ENCODE assay signal across 25 cellular contexts in the genomic region with DNA sequence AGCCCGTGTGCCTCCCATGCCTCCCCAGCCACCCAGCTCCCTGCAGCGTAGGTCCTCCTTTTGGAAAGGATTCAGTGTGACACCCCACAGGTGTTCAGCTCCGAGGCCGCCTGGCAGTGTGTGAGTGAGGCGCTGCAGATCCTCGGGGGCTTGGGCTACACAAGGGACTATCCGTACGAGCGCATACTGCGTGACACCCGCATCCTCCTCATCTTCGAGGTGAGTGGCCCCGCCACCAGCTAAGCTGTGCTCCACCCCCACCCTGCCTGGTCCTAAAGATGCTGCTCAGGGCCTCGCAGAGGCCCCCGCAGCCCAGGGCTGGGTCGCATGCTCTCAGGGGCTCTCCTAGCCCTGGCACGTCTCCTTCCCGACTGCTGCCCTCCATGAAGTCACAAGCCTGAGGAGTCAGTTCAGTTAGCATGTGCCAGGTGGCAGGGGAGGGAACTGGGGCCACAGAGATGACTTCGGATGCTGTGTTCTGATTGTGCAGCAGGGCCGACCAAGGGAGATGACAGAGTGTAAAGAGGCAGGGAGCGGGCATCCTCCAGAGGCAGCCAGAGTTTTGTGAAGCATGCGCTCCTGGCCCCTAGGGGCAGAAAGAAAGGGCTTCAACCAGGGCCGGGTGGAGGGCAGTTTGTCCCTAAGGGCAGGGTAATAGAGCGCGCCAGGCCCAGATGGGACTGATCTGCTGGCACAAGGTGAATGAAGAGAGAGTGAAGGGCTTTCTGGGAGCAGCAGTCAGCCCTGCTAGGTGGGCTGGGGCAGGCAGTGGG.
"Had no signal": no experiment of that assay in that cellular context is flagged by ENCODE, and none has a peak within 500 bp of the region (broad histone marks: within the 10 kb centered on the region; RNA-seq: fewer than 3 reads in every experiment).

No MANE protein-coding gene starts in this region.

- DNase-seq: activated CD4-positive, alpha-beta T cell treated with anti-CD3 and anti-CD28 coated beads for 1 hour; activated CD8-positive, alpha-beta memory T cell treated with anti-CD3 and anti-CD28 coated beads for 24 hours; activated CD8-positive, alpha-beta memory T cell treated with anti-CD3 and anti-CD28 coated beads, Interleukin-2, amount 50 U/mL, for 48 hours; activated gamma-delta T cell; activated naive CD8-positive, alpha-beta T cell treated with anti-CD3 and anti-CD28 coated beads for 36 hours; activated T-cell treated with anti-CD3 and anti-CD28 coated beads, Interleukin-2, amount 50 U/mL, for 72 hours; amygdala; dermis blood vessel endothelial cell; effector CD8-positive, alpha-beta T cell; gastrocnemius medialis; head of caudate nucleus; hypothalamus; left ventricle myocardium inferior; mammary epithelial cell; natural killer cell; ovary; right cardiac atrium; stimulated activated CD4-positive, alpha-beta T cell treated with anti-CD3 and anti-CD28 coated beads, Interleukin-1b, Interleukin-23, amount 100 ng/mL, for 48 hours; T-helper 9 cell; testis; trophoblast cell; uterus had no signal

- H3K9me3 Mint-ChIP-seq: activated naive CD8-positive, alpha-beta T cell treated with anti-CD3 and anti-CD28 coated beads for 36 hours; activated T-cell treated with anti-CD3 and anti-CD28 coated beads, Interleukin-2, amount 50 U/mL, for 72 hours; mesothelial cell of epicardium; natural killer cell had no signal

- H3K9me3 ChIP-seq: esophagus muscularis mucosa, gastrocnemius medialis, left ventricle myocardium inferior, ovary, testis, uterus had no signal

- H3K4me1 Mint-ChIP-seq: activated naive CD8-positive, alpha-beta T cell treated with anti-CD3 and anti-CD28 coated beads for 36 hours; mesothelial cell of epicardium; natural killer cell had no signal

- H3K27ac ChIP-seq: esophagus muscularis mucosa, gastrocnemius medialis, left ventricle myocardium inferior, ovary, testis, uterus had no signal

- H3K4me1 ChIP-seq: esophagus muscularis mucosa, gastrocnemius medialis, testis, uterus had no signal

- ATAC-seq: activated T-cell treated with anti-CD3 and anti-CD28 coated beads, Interleukin-2, amount 50 U/mL, for 72 hours; gastrocnemius medialis; natural killer cell; right cardiac atrium; SK-N-SH treated with all-trans-retinoic acid at 6 μM for 48 hours had no signal

- H3K36me3 ChIP-seq: ovary, uterus had no signal

- H3K4me3 Mint-ChIP-seq: activated naive CD8-positive, alpha-beta T cell treated with anti-CD3 and anti-CD28 coated beads for 36 hours; activated T-cell treated with anti-CD3 and anti-CD28 coated beads, Interleukin-2, amount 50 U/mL, for 72 hours; mesothelial cell of epicardium; natural killer cell had no signal

- H3K27me3 ChIP-seq: esophagus muscularis mucosa, gastrocnemius medialis, ovary, testis, uterus had no signal

- H3K27ac Mint-ChIP-seq: activated T-cell treated with anti-CD3 and anti-CD28 coated beads, Interleukin-2, amount 50 U/mL, for 72 hours; mesothelial cell of epicardium had no signal

- H3K27me3 Mint-ChIP-seq: activated naive CD8-positive, alpha-beta T cell treated with anti-CD3 and anti-CD28 coated beads for 36 hours had no signal

- H3K4me3 ChIP-seq: esophagus muscularis mucosa, gastrocnemius medialis, left ventricle myocardium inferior, ovary, testis, uterus had no signal
